In genomic region chr19:45952691-45953505, GRCh38 we compare ENCODE assay signal across 8 cellular contexts. TPM values are rescaled to one million over a fixed set of nuclear protein-coding genes. Genes with fewer than 3 reads are reported as not detected.
DNase-seq lines count a peak whose midpoint lies in the region; ATAC-seq and TF ChIP-seq lines count a peak whose summit lies in the region.

No MANE protein-coding gene starts in this region.

- no peaks in the 10 kb centered on the region for H3K9me2 ChIP-seq in SK-N-SH

- no peaks in the 10 kb centered on the region for H3K9me3 ChIP-seq in SK-N-SH

- no peak for TF ChIP-seq RAD21 in SK-N-SH (IDR thresholded peaks at IDR 0.05; ENCODE audit: low read length)

- H3K4me2 ChIP-seq in SK-N-SH = no peak overlapping the region

- TF ChIP-seq CTCF in SK-N-SH (IDR thresholded peaks at IDR 0.05) = no peak
- TF ChIP-seq CTCF in astrocyte of the spinal cord (IDR thresholded peaks at IDR 0.05; ENCODE audit: low read depth, low read length) = no peak

- H3K79me2 ChIP-seq in SK-N-SH (ENCODE audit: insufficient read depth) = no peaks in the 10 kb centered on the region

- DNase-seq in SK-N-SH (peak; percentile 55), RKO (ENCODE audit: low spot score) (peak; percentile 54), astrocyte of the spinal cord (ENCODE audit: low read depth, low spot score) (peak; percentile 22), iPS-NIHi7 (ENCODE audit: extremely low spot score) (peak; percentile 95), activated gamma-delta T cell (lab: John Stamatoyannopoulos, UW) (no peak)
- DNase-seq in stimulated activated CD8-positive, alpha-beta memory T cell treated with anti-CD3 and anti-CD28 coated beads, Interleukin-2, amount 100 ng/mL, for 1 hour (ENCODE audit: low read depth in 2 of 2) = peak; percentile 12 to 15
- no peak for DNase-seq in central memory CD4-positive, alpha-beta T cell

- 86% methylated on average over 41 of the region's 43 CpGs for WGBS in SK-N-SH (ENCODE audit: low lambda C conversion rate)

- H3K27me3 ChIP-seq in SK-N-SH (ENCODE audit: insufficient read depth) = no peaks in the 10 kb centered on the region

- no peaks in the 10 kb centered on the region for H4K20me1 ChIP-seq in SK-N-SH (ENCODE audit: insufficient read depth)

- ATAC-seq in SK-N-SH treated with all-trans-retinoic acid at 6 μM for 48 hours = no peak

- H3K9ac ChIP-seq in SK-N-SH = no peak overlapping the region

- H3K4me3 ChIP-seq in SK-N-SH (ENCODE audit: low read depth in 2 of 2, low read length in 1 of 2) (no peak overlapping the region), astrocyte of the spinal cord (ENCODE audit: low read depth, low read length) (no peak overlapping the region)

- POLR2A ChIA-PET in SK-N-SH (lab: Yijun Ruan, JAX) = no interaction called here

- peak overlapping the region; percentile 40 to 72 for H3K27ac ChIP-seq in SK-N-SH (ENCODE audit: low read depth in 2 of 2, low read length in 1 of 2)

- H3K36me3 ChIP-seq in SK-N-SH (replicated peaks in 1 of 2; ENCODE audit: control insufficient read depth in 1 of 2, insufficient read depth in 2 of 2, low read length in 1 of 2) = peaks cover 5 to 14% of the 10 kb centered on the region in 2 experiments

- CTCF ChIA-PET in SK-N-SH (lab: Yijun Ruan, JAX) = interaction anchor here (0.9 to 2.3 kb wide), 3 partner anchors 8 to 136 kb away, joined by 3 to 6 read pairs (median 3); no protein-coding TSS in a partner anchor

- TF ChIP-seq EP300 in SK-N-SH (IDR thresholded peaks at IDR 0.05; ENCODE audit: borderline replicate concordance in 1 of 2, low read depth in 1 of 2, low read length in 1 of 2) = no peak

- in situ Hi-C loops in astrocyte of the spinal cord (cut with HindIII; ENCODE audit: low sequenced_read_pairs) = no loop called here

- H3F3A ChIP-seq in SK-N-SH (replicated peaks; ENCODE audit: insufficient read depth) = peaks cover 9% of the 10 kb centered on the region

- peaks cover 12 to 22% of the 10 kb centered on the region in 2 experiments; a peak in 3 of 4 replicates for H3K4me1 ChIP-seq in SK-N-SH (ENCODE audit: control insufficient read depth in 1 of 2, insufficient read depth in 2 of 2, low read depth in 1 of 2, low read length in 1 of 2)

- H2AFZ ChIP-seq in SK-N-SH (ENCODE audit: low read depth) = 0 out of 2 replicates have a peak overlapping the region, but pooled peaks have one; percentile 17

TF ChIP-seq in SK-N-SH, 30 proteins besides CTCF, POLR2A, EP300 and RAD21 (continues in another document):
- no peak for TF ChIP-seq TEAD4 (IDR thresholded peaks at IDR 0.05; ENCODE audit: borderline replicate concordance, insufficient read depth)
- TF ChIP-seq YY1 (IDR thresholded peaks at IDR 0.05; ENCODE audit: low read depth) = no peak
- no peak for TF ChIP-seq ZBTB33 (IDR thresholded peaks at IDR 0.05; ENCODE audit: borderline replicate concordance, low read depth)
- TF ChIP-seq POLR2AphosphoS5 (IDR thresholded peaks at IDR 0.05; ENCODE audit: low read depth, low read length) = no peak

TF ChIP-seq in SK-N-SH treated with all-trans-retinoic acid at 6 μM for 48 hours, 23 proteins besides CTCF, POLR2A, EP300 and RAD21:
- no peak for TF ChIP-seq ZFP30 (CRISPR knock-in tag; IDR thresholded peaks at IDR 0.05)
- TF ChIP-seq RARB (CRISPR knock-in tag; IDR thresholded peaks at IDR 0.05) = no peak
- TF ChIP-seq TSHZ2 (CRISPR knock-in tag; IDR thresholded peaks at IDR 0.05) = no peak
- no peak for TF ChIP-seq ZFP3 (CRISPR knock-in tag; IDR thresholded peaks at IDR 0.05)
- no peak for TF ChIP-seq ZNF70 (CRISPR knock-in tag; IDR thresholded peaks at IDR 0.05)
- no peak for TF ChIP-seq OSR1 (CRISPR knock-in tag; IDR thresholded peaks at IDR 0.05)
- TF ChIP-seq PATZ1 (CRISPR knock-in tag; IDR thresholded peaks at IDR 0.05; ENCODE audit: borderline replicate concordance) = no peak
- no peak for TF ChIP-seq ZNF565 (CRISPR knock-in tag; conservative IDR thresholded peaks at IDR 0.05; ENCODE audit: low read depth)
- no peak for TF ChIP-seq CSRNP3 (CRISPR knock-in tag; IDR thresholded peaks at IDR 0.05)
- no peak for TF ChIP-seq ZNF8 (CRISPR knock-in tag; IDR thresholded peaks at IDR 0.05)
- TF ChIP-seq ESRRG (CRISPR knock-in tag; IDR thresholded peaks at IDR 0.05) = no peak
- TF ChIP-seq GLIS3 (CRISPR knock-in tag; IDR thresholded peaks at IDR 0.05) = no peak
- TF ChIP-seq POU6F1 (CRISPR knock-in tag; IDR thresholded peaks at IDR 0.05; ENCODE audit: borderline replicate concordance, low read depth) = no peak
- no peak for TF ChIP-seq SNAI2 (CRISPR knock-in tag; IDR thresholded peaks at IDR 0.05)
- TF ChIP-seq CSDC2 (CRISPR knock-in tag; IDR thresholded peaks at IDR 0.05) = no peak

RNA-seq across cellular contexts. Expression of gene NOVA2, which starts 20.8 kb away (rescaled TPM):
- 1.3 and 1.9 TPM in 2 replicates for polyA plus RNA-seq in SK-N-SH (2012; rRNA removed)
- polyA plus RNA-seq in SK-N-SH (2012; cell fraction: cytosol; rRNA removed) = 1.7 and 2.1 TPM in 2 replicates
- polyA plus RNA-seq in SK-N-SH (2012; cell fraction: nucleus; rRNA removed) = 3.6 and 4.1 TPM in 2 replicates

RNA-seq across cellular contexts. Expression of gene NANOS2, which starts 38.3 kb away (rescaled TPM):
- not detected in 2 replicates for polyA plus RNA-seq in SK-N-SH (2012; rRNA removed)
- not detected in 2 replicates for polyA plus RNA-seq in SK-N-SH (2012; cell fraction: cytosol; rRNA removed)
- not detected in 2 replicates for polyA plus RNA-seq in SK-N-SH (2012; cell fraction: nucleus; rRNA removed)

RNA-seq across cellular contexts. Expression of gene CCDC61, which starts 42.4 kb away (rescaled TPM):
- polyA plus RNA-seq in SK-N-SH (2012; rRNA removed) = 6.8 and 7.6 TPM in 2 replicates
- 2.4 and 4.4 TPM in 2 replicates for polyA plus RNA-seq in SK-N-SH (2012; cell fraction: cytosol; rRNA removed)
- 17.0 and 20.6 TPM in 2 replicates for polyA plus RNA-seq in SK-N-SH (2012; cell fraction: nucleus; rRNA removed)

RNA-seq across cellular contexts. Expression of gene MYPOP, which starts 50.5 kb away (rescaled TPM):
- 2.8 and 5.1 TPM in 2 replicates for polyA plus RNA-seq in SK-N-SH (2012; rRNA removed)
- polyA plus RNA-seq in SK-N-SH (2012; cell fraction: cytosol; rRNA removed) = 3.2 and 4.8 TPM in 2 replicates
- polyA plus RNA-seq in SK-N-SH (2012; cell fraction: nucleus; rRNA removed) = 11.0 and 16.2 TPM in 2 replicates

Comparison
In these comparisons a context has a peak if more than half of its experiments do, and no peak if none do; other contexts are left out.
1. DNase-seq: peak in SK-N-SH (single experiment), RKO (single experiment), astrocyte of the spinal cord (single experiment), iPS-NIHi7 (single experiment) and stimulated activated CD8-positive, alpha-beta memory T cell treated with anti-CD3 and anti-CD28 coated beads, Interleukin-2, amount 100 ng/mL, for 1 hour (2 of 2); none in activated gamma-delta T cell (single experiment) and central memory CD4-positive, alpha-beta T cell (single experiment).